In genomic region chr14:62897057-62897456, GRCh38 we compare ENCODE assay signal across 28 cellular contexts.
DNase-seq lines count a peak whose midpoint lies in the region; FAIRE-seq and TF ChIP-seq lines count a peak whose summit lies in the region.
"Had no signal": no experiment of that assay in that cellular context is flagged by ENCODE, and none has a peak within 500 bp of the region (broad histone marks: within the 10 kb centered on the region; RNA-seq: fewer than 3 reads in every experiment).

No MANE protein-coding gene starts in this region.

- H3K36me3 ChIP-seq in A673 (ENCODE audit: insufficient read depth, low read length, poor library complexity, severe bottlenecking) (no peaks in the 10 kb centered on the region), WERI-Rb-1 (no peaks in the 10 kb centered on the region)
- H3K36me3 ChIP-seq: SJSA1 had no signal

- no peaks in the 10 kb centered on the region for H3K36me3 Mint-ChIP-seq in immature natural killer cell
- H3K36me3 Mint-ChIP-seq: CD4-positive, CD25-positive, alpha-beta regulatory T cell had no signal

- CTCF ChIA-PET in A673 (lab: Charles Lee) = no interaction called here

- no peak overlapping the region for H3K27ac Mint-ChIP-seq in immature natural killer cell
- H3K27ac Mint-ChIP-seq: CD4-positive, CD25-positive, alpha-beta regulatory T cell; HFFc6 had no signal

- BruUV-seq in A673 (replicated peaks; lab: Mats Ljungman, UMichigan) = no TSS peak

- H3K27me3 ChIP-seq in A673 (replicated peaks; ENCODE audit: insufficient read depth, low read depth, low read length, poor library complexity) (no peaks in the 10 kb centered on the region), WERI-Rb-1 (ENCODE audit: insufficient read depth, low read depth, severe bottlenecking) (no peaks in the 10 kb centered on the region)
- H3K27me3 ChIP-seq: SJSA1 had no signal

- H3K4me3 Mint-ChIP-seq in immature natural killer cell = no peak overlapping the region
- H3K4me3 Mint-ChIP-seq: CD4-positive, CD25-positive, alpha-beta regulatory T cell; HFFc6 had no signal

- DNase-seq in A673 (ENCODE audit: low spot score) = peak; percentile 49
- no peak for DNase-seq in HTR-8/SVneo (ENCODE audit: insufficient read length, low spot score)
- no peak for DNase-seq in WERI-Rb-1
- DNase-seq in fibroblast of villous mesenchyme (ENCODE audit: low read depth) = peak; percentile 1
- DNase-seq in immature natural killer cell = no peak
- no peak for DNase-seq in stimulated activated CD4-positive, alpha-beta T cell treated with anti-CD3 and anti-CD28 coated beads, Interleukin-4, amount 100 ng/mL, for 24 hours
- no peak for DNase-seq in nucleus accumbens (lab: John Stamatoyannopoulos, UW)
- no peak for DNase-seq in NCI-H1105 (lab: John Stamatoyannopoulos, UW)
- DNase-seq: ACHN; CD4-positive, CD25-positive, alpha-beta regulatory T cell; H7; HFFc6; IMR-90; KG1; NCI-H1048; NCI-H1417 treated with DMSO at 0.1 percent for 48 hours; NCI-H187; NCI-H2081 treated with DMSO at 0.1 percent for 48 hours; NCI-H2171; NCI-H226; NCI-H510A; NK-92 treated with Interleukin-12 subunit alpha and Interleukin-12 subunit beta, amount 100 ng/mL, for 24 hours; PC-9; Right ventricle myocardium superior; RPMI8226 had no signal

- peaks cover 24% of the 10 kb centered on the region for H3K4me1 ChIP-seq in A673 (ENCODE audit: insufficient read depth, low read length, poor library complexity, severe bottlenecking)
- H3K4me1 ChIP-seq: SJSA1 had no signal

- FAIRE-seq in HTR-8/SVneo (lab: Jason Lieb, UNC) = peak; percentile 95
- FAIRE-seq: D721Med had no signal

- peaks cover 0 to 9% (median 0%) of the 10 kb centered on the region in 6 donors for H3K9me3 Mint-ChIP-seq in immature natural killer cell

- POLR2A ChIA-PET in A673 (lab: Charles Lee; ENCODE audit: low non-redundant PET) = interaction anchor here (0.6 kb wide), 1 partner anchor 130 kb away, joined by 4 read pairs; no protein-coding TSS in a partner anchor

- TF ChIP-seq CTCF in A673 (conservative IDR thresholded peaks at IDR 0.05; ENCODE audit: low read depth, low read length) (no peak), WERI-Rb-1 (IDR thresholded peaks at IDR 0.05; ENCODE audit: low read depth, low read length) (no peak), fibroblast of villous mesenchyme (IDR thresholded peaks at IDR 0.05; ENCODE audit: insufficient read depth, low read depth, low read length) (no peak)

- H3K9me3 ChIP-seq in A673 (ENCODE audit: low read depth, low read length, poor library complexity, severe bottlenecking) = no peaks in the 10 kb centered on the region
- H3K9me3 ChIP-seq in WERI-Rb-1 (ENCODE audit: severe bottlenecking) = no peaks in the 10 kb centered on the region
- H3K9me3 ChIP-seq: SJSA1 had no signal

- no peaks in the 10 kb centered on the region for H3K4me1 Mint-ChIP-seq in immature natural killer cell
- H3K4me1 Mint-ChIP-seq: CD4-positive, CD25-positive, alpha-beta regulatory T cell had no signal

- H3K27ac ChIP-seq in A673 (ENCODE audit: low read depth, low read length, poor library complexity, severe bottlenecking) (peak overlapping the region; percentile 63), WERI-Rb-1 (0 out of 2 replicates have a peak overlapping the region, but pooled peaks have one; percentile 3)
- H3K27ac ChIP-seq: 22Rv1, PC-9, SJSA1 had no signal

- H3K4me3 ChIP-seq in A673 (ENCODE audit: low read depth, low read length, poor library complexity, severe bottlenecking) (peak overlapping the region; percentile 6), WERI-Rb-1 (ENCODE audit: low read depth, low read length) (no peak overlapping the region), fibroblast of villous mesenchyme (ENCODE audit: low read depth, low read length) (no peak overlapping the region)
- H3K4me3 ChIP-seq: PC-9, SJSA1 had no signal

- intact Hi-C loops in A673 (cut with micrococcal nuclease; ENCODE audit: unreplicated experiment) = loop anchor here (10.0 kb wide), 1 partner anchor 292 kb away; no protein-coding TSS in a partner anchor

- no peaks in the 10 kb centered on the region for H3K27me3 Mint-ChIP-seq in immature natural killer cell (ENCODE audit: low read depth in 3 of 3)
- H3K27me3 Mint-ChIP-seq: CD4-positive, CD25-positive, alpha-beta regulatory T cell had no signal

Comparison
In these comparisons a context has a peak if more than half of its experiments do, and no peak if none do; other contexts are left out.
1. DNase-seq: peak in A673 (single experiment) and fibroblast of villous mesenchyme (single experiment); none in HTR-8/SVneo (single experiment), WERI-Rb-1 (single experiment), immature natural killer cell (0 of 3), stimulated activated CD4-positive, alpha-beta T cell treated with anti-CD3 and anti-CD28 coated beads, Interleukin-4, amount 100 ng/mL, for 24 hours (single experiment), nucleus accumbens (0 of 56) and NCI-H1105 (single experiment).